10 cellular contexts compared by ENCODE assay signal in the genomic region with DNA sequence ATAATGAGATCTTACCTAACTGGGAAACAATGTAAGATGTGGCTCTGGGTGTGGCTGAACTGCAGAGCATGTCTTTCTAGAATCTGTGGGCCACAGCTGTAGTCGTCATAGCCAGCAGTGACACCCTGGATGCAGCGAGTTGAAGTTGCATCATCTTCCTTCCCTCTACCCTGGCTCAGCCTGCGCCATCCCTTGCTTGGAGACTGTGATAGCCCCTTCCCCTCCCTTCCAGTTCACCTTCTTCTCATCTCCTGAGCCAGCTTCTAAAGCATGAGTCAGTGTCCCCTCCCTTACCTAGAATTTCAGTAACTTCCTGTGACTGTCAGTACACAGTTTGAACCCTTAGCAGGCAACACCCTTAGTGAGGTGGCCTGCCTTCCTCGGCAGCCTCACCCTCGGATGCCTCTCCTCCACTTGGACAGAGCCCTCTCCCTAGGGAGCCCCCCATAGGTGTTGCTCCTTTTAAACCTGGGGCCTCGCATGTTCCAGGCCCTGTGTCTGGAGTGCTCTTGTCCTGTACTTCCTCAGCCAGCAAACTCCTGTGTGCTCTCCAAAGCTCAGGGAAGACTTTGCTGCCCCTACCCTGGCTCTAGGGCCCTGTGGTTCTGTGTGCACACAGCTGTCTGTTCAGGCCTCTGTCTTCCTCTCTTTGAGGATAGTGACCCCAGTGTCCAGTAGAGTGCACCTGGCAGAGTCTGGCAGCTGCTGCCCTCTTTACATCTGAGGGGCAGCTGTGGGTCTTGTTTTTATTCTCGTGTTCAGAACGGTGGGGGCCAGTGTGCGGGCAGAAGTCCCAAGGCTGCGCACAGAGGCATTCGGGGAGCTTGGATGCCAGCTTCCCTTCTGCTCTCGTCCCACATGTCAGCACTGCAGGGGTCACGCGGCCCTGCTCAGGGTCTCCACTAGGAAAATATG. TPM values are rescaled to one million over a fixed set of nuclear protein-coding genes. Genes with fewer than 3 reads are reported as not detected.
A peak's percentile ranks its signal among the peaks of the same experiment; 100 is the strongest.
DNase-seq lines count a peak whose midpoint lies in the region; ATAC-seq and TF ChIP-seq lines count a peak whose summit lies in the region.
"Had no signal": no experiment of that assay in that cellular context is flagged by ENCODE, and none has a peak within 500 bp of the region (broad histone marks: within the 10 kb centered on the region; RNA-seq: fewer than 3 reads in every experiment).

No MANE protein-coding gene starts in this region.

- H3K9me3 Mint-ChIP-seq in activated CD8-positive, alpha-beta T cell treated with anti-CD3 and anti-CD28 coated beads, Interleukin-2, amount 10 ng/mL, durations not matched to agents 7 days and 5 days (ENCODE audit: insufficient read depth), result no peaks in the 10 kb centered on the region

- H3K27me3 Mint-ChIP-seq in activated CD8-positive, alpha-beta T cell treated with anti-CD3 and anti-CD28 coated beads, Interleukin-2, amount 10 ng/mL, durations not matched to agents 7 days and 5 days (ENCODE audit: low read depth), result no peaks in the 10 kb centered on the region

- CTCF ChIA-PET in activated CD8-positive, alpha-beta T cell treated with anti-CD3 and anti-CD28 coated beads, Interleukin-2, amount 10 ng/mL, durations not matched to agents 7 days and 5 days (lab: Charles Lee), result interaction anchor here (1.4 kb wide), 1 partner anchor 70 kb away, joined by 4 read pairs; no protein-coding TSS in a partner anchor

- no peaks in the 10 kb centered on the region for H3K9me3 ChIP-seq in stomach

- peaks cover 74 to 100% (median 100%) of the 10 kb centered on the region in 4 donors for H3K36me3 ChIP-seq in stomach

- POLR2A ChIA-PET in activated CD8-positive, alpha-beta T cell treated with anti-CD3 and anti-CD28 coated beads, Interleukin-2, amount 10 ng/mL, durations not matched to agents 7 days and 5 days (lab: Charles Lee), result interaction anchor here (0.9 to 1.6 kb wide), 3 partner anchors 12 to 43 kb away, joined by 3 to 9 read pairs (median 5); partner anchors contain the start of gene TADA2B

- 82 to 92% (median 87%) methylated on average over 12 to 14 of the region's 14 CpGs for WGBS in stomach, 5 donors

- intact Hi-C loops in stomach (cut with DNase I; ENCODE audit: low total_unique reads), result no loop called here
- intact Hi-C loops in posterior vena cava (cut with DNase I), result no loop called here

- H3K36me3 Mint-ChIP-seq in activated CD8-positive, alpha-beta T cell treated with anti-CD3 and anti-CD28 coated beads, Interleukin-2, amount 10 ng/mL, durations not matched to agents 7 days and 5 days (ENCODE audit: low read depth), result peaks cover 63% of the 10 kb centered on the region

- TF ChIP-seq POLR2A in stomach (IDR thresholded peaks at IDR 0.05), result no peak

- peak overlapping the region in 2 of 5 donors; percentile 47 to 52 for H3K27ac ChIP-seq in stomach

- TF ChIP-seq EP300 in stomach (IDR thresholded peaks at IDR 0.05), result no peak

- TF ChIP-seq CTCF in stomach (IDR thresholded peaks at IDR 0.05), result no peak

- H3K4me3 Mint-ChIP-seq in activated CD8-positive, alpha-beta T cell treated with anti-CD3 and anti-CD28 coated beads, Interleukin-2, amount 10 ng/mL, durations not matched to agents 7 days and 5 days, result no peak overlapping the region

- no peak overlapping the region for H3K4me3 ChIP-seq in stomach

- peak; percentile 19 for DNase-seq in stimulated activated CD4-positive, alpha-beta T cell treated with anti-CD3 and anti-CD28 coated beads, Interleukin-4, amount 100 ng/mL, for 24 hours
- no peak for DNase-seq in stimulated activated CD4-positive, alpha-beta T cell treated with anti-CD3 and anti-CD28 coated beads, Interleukin-12 subunit alpha, Interleukin-12 subunit beta, amount 100 ng/mL, for 4 hours
- DNase-seq in activated CD8-positive, alpha-beta T cell treated with anti-CD3 and anti-CD28 coated beads, Interleukin-2, amount 10 ng/mL, durations not matched to agents 7 days and 5 days, result peak; percentile 49
- peak; percentile 73 for DNase-seq in kidney tubule cell (ENCODE audit: low spot score)
- DNase-seq in stomach, result no peak
- DNase-seq in GM19240 (ENCODE audit: insufficient read length, low spot score), result no peak
- DNase-seq in posterior vena cava (ENCODE audit: low spot score), result no peak
- DNase-seq: amniotic stem cell, NCI-H345 had no signal

- H3K4me1 ChIP-seq in stomach, result peaks cover 0 to 13% (median 0%) of the 10 kb centered on the region in 4 donors

- H3K27ac Mint-ChIP-seq in activated CD8-positive, alpha-beta T cell treated with anti-CD3 and anti-CD28 coated beads, Interleukin-2, amount 10 ng/mL, durations not matched to agents 7 days and 5 days, result peak overlapping the region; percentile 86

- peak; percentile 82 for ATAC-seq in activated CD8-positive, alpha-beta T cell treated with anti-CD3 and anti-CD28 coated beads, Interleukin-2, amount 10 ng/mL, durations not matched to agents 7 days and 5 days
- ATAC-seq in HG02970 (IDR thresholded peaks at IDR 0.05; ENCODE audit: low FRiP score, unreplicated experiment), result no peak

- H3K27me3 ChIP-seq in stomach, result no peaks in the 10 kb centered on the region

- H3K4me1 Mint-ChIP-seq in activated CD8-positive, alpha-beta T cell treated with anti-CD3 and anti-CD28 coated beads, Interleukin-2, amount 10 ng/mL, durations not matched to agents 7 days and 5 days (ENCODE audit: low read depth), result peaks cover 23% of the 10 kb centered on the region

RNA-seq across cellular contexts. Expression of gene TADA2B, which starts 43.7 kb away (rescaled TPM):
- 10 to 100 TPM; 16.6 to 16.8 TPM for total RNA-seq in activated CD8-positive, alpha-beta T cell treated with anti-CD3 and anti-CD28 coated beads, Interleukin-2, amount 10 ng/mL, durations not matched to agents 7 days and 5 days
- 10 to 100 TPM in 4 of 5 donors, 1 to 10 TPM in 1; 1.2 to 73.7 (median 19.3) TPM for total RNA-seq in stomach
- polyA plus RNA-seq in stomach, result 10 to 100 TPM in 2 of 3 donors, 1 to 10 TPM in 1; 9.0 to 13.9 (median 12.5) TPM
- 10 to 100 TPM; 16.8 to 19.7 TPM for total RNA-seq in posterior vena cava

Comparison
In these comparisons a context has a peak if more than half of its experiments do, and no peak if none do; other contexts are left out.
1. DNase-seq: peak in stimulated activated CD4-positive, alpha-beta T cell treated with anti-CD3 and anti-CD28 coated beads, Interleukin-4, amount 100 ng/mL, for 24 hours (single experiment), activated CD8-positive, alpha-beta T cell treated with anti-CD3 and anti-CD28 coated beads, Interleukin-2, amount 10 ng/mL, durations not matched to agents 7 days and 5 days (single experiment) and kidney tubule cell (single experiment); none in stimulated activated CD4-positive, alpha-beta T cell treated with anti-CD3 and anti-CD28 coated beads, Interleukin-12 subunit alpha, Interleukin-12 subunit beta, amount 100 ng/mL, for 4 hours (single experiment), stomach (single experiment), GM19240 (single experiment) and posterior vena cava (single experiment).